In genomic region chr19:19458110-19458816, GRCh38 we compare ENCODE assay signal across 11 cellular contexts. TPM values are rescaled to one million over a fixed set of nuclear protein-coding genes. Genes with fewer than 3 reads are reported as not detected.
DNase-seq lines count a peak whose midpoint lies in the region; ATAC-seq and TF ChIP-seq lines count a peak whose summit lies in the region.
"Had no signal": no experiment of that assay in that cellular context is flagged by ENCODE, and none has a peak within 500 bp of the region (broad histone marks: within the 10 kb centered on the region; RNA-seq: fewer than 3 reads in every experiment).

No MANE protein-coding gene starts in this region.

- no peak overlapping the region for H4K8ac ChIP-seq in trophoblast cell (ENCODE audit: low read depth, low read length)
- H4K8ac ChIP-seq in mesendoderm (ENCODE audit: low read depth, low read length) = no peak overlapping the region

- H3K56ac ChIP-seq in mesendoderm (ENCODE audit: low read length) = no peak overlapping the region

- H4K12ac ChIP-seq in trophoblast cell (ENCODE audit: low read depth, low read length) = no peak overlapping the region

- no CpG with 5 or more reads among the region's 14 CpGs for WGBS in trophoblast cell (ENCODE audit: extremely low coverage, insufficient coverage, insufficient read length)
- WGBS in mesendoderm (ENCODE audit: extremely low coverage, insufficient coverage, low lambda C conversion rate) = no CpG with 5 or more reads among the region's 14 CpGs

- H3K9ac ChIP-seq in colonic mucosa (ENCODE audit: low read depth in 2 of 2, low read length in 2 of 2) (no peak overlapping the region), trophoblast cell (ENCODE audit: low read length) (no peak overlapping the region), mesendoderm (ENCODE audit: low read length) (no peak overlapping the region)

- no peaks in the 10 kb centered on the region for H3K36me3 ChIP-seq in colonic mucosa
- H3K36me3 ChIP-seq in trophoblast cell (ENCODE audit: control insufficient read depth in 1 of 2, insufficient read depth in 2 of 2, low read length in 2 of 2) = peaks cover 4 to 9% of the 10 kb centered on the region in 2 experiments
- no peaks in the 10 kb centered on the region for H3K36me3 ChIP-seq in mesendoderm (ENCODE audit: control insufficient read depth, insufficient read depth, low read length)

- H4K91ac ChIP-seq in trophoblast cell (ENCODE audit: low read depth, low read length) = no peak overlapping the region

- ATAC-seq in GM21381 (IDR thresholded peaks at IDR 0.05; ENCODE audit: unreplicated experiment) = no peak

- H3K79me2 ChIP-seq in trophoblast cell (ENCODE audit: control insufficient read depth, insufficient read depth, low read length, poor library complexity) (peaks cover 29% of the 10 kb centered on the region), mesendoderm (ENCODE audit: control insufficient read depth, insufficient read depth, low read length) (peaks cover 87% of the 10 kb centered on the region)

- no peak for TF ChIP-seq CTCF in colonic mucosa (IDR thresholded peaks at IDR 0.05)

- no peak overlapping the region for H4K5ac ChIP-seq in mesendoderm (ENCODE audit: low read length)

- no peak overlapping the region for H2AFZ ChIP-seq in trophoblast cell (ENCODE audit: insufficient read depth, low read length, poor library complexity)

- H2AK5ac ChIP-seq in trophoblast cell (ENCODE audit: low read length) = no peak overlapping the region
- no peak overlapping the region for H2AK5ac ChIP-seq in mesendoderm (ENCODE audit: low read length)

- H3K9me3 ChIP-seq in colonic mucosa (no peaks in the 10 kb centered on the region), trophoblast cell (ENCODE audit: insufficient read depth, low read depth, low read length) (no peaks in the 10 kb centered on the region)

- H3K27ac ChIP-seq in colonic mucosa (peak overlapping the region; percentile 74), trophoblast cell (ENCODE audit: low read depth, low read length) (no peak overlapping the region), mesendoderm (ENCODE audit: low read depth, low read length) (no peak overlapping the region)

- H3K4ac ChIP-seq in trophoblast cell (ENCODE audit: low read depth, low read length) = peak overlapping the region; percentile 38
- no peak overlapping the region for H3K4ac ChIP-seq in mesendoderm (ENCODE audit: low read depth, low read length)

- no peaks in the 10 kb centered on the region for H3K27me3 ChIP-seq in colonic mucosa
- H3K27me3 ChIP-seq in trophoblast cell (ENCODE audit: insufficient read depth, low read length) = no peaks in the 10 kb centered on the region
- no peaks in the 10 kb centered on the region for H3K27me3 ChIP-seq in mesendoderm (ENCODE audit: insufficient read depth, low read length, poor library complexity)

- no peak overlapping the region for H2BK15ac ChIP-seq in mesendoderm (replicated peaks; ENCODE audit: low read depth)

- H3K18ac ChIP-seq in trophoblast cell (ENCODE audit: low read length) (peak overlapping the region; percentile 25), mesendoderm (ENCODE audit: low read length) (no peak overlapping the region)

- no peak overlapping the region for H3K14ac ChIP-seq in trophoblast cell (ENCODE audit: low read length)

- no peak overlapping the region for H3K23ac ChIP-seq in trophoblast cell (ENCODE audit: low read length)
- no peak overlapping the region for H3K23ac ChIP-seq in mesendoderm (ENCODE audit: low read length)

- H3K4me2 ChIP-seq in trophoblast cell (ENCODE audit: low read length) (no peak overlapping the region), mesendoderm (ENCODE audit: low read length) (no peak overlapping the region)

- DNase-seq in COLO829 (ENCODE audit: low spot score) (peak; percentile 91), NCI-H2171 treated with DMSO at 0.1 percent for 48 hours (lab: John Stamatoyannopoulos, UW) (peak; percentile 37), colonic mucosa (no peak), trophoblast cell (no peak), DMS114 treated with DMSO at 0.1 percent for 48 hours (lab: John Stamatoyannopoulos, UW; ENCODE audit: unreplicated experiment) (no peak), GM03348 (ENCODE audit: low spot score) (no peak), mesendoderm (no peak)
- DNase-seq: mammary epithelial cell, NCI-H1092, SHP77 had no signal

- intact Hi-C loops in colonic mucosa (cut with DNase I) = no loop called here

- H3K4me1 ChIP-seq in colonic mucosa = peaks cover 41% of the 10 kb centered on the region
- peaks cover 43 to 44% of the 10 kb centered on the region in 2 experiments for H3K4me1 ChIP-seq in trophoblast cell (ENCODE audit: control insufficient read depth in 1 of 2, insufficient read depth in 2 of 2, low read length in 2 of 2)
- H3K4me1 ChIP-seq in mesendoderm (ENCODE audit: control insufficient read depth, low read depth, low read length) = peaks cover 28% of the 10 kb centered on the region

- H2BK5ac ChIP-seq in trophoblast cell (ENCODE audit: low read depth, low read length, poor library complexity) (no peak overlapping the region), mesendoderm (ENCODE audit: low read length) (no peak overlapping the region)

- H3K4me3 ChIP-seq in colonic mucosa (no peak overlapping the region), trophoblast cell (ENCODE audit: low read depth, low read length) (no peak overlapping the region), mesendoderm (ENCODE audit: low read length) (no peak overlapping the region)

- H2BK12ac ChIP-seq in trophoblast cell (ENCODE audit: low read length) = no peak overlapping the region

- H2BK120ac ChIP-seq in trophoblast cell (ENCODE audit: insufficient read depth, low read length, poor library complexity) = no peak overlapping the region
- H2BK120ac ChIP-seq in mesendoderm (ENCODE audit: low read depth, low read length) = no peak overlapping the region

- H3K79me1 ChIP-seq in trophoblast cell (ENCODE audit: low read length) (peaks cover 16% of the 10 kb centered on the region), mesendoderm (ENCODE audit: low read length) (peaks cover 40% of the 10 kb centered on the region)

RNA-seq across cellular contexts. Expression of gene GATAD2A, which starts 52.8 kb away (rescaled TPM):
- 100 to 1,000 TPM; 102 to 145 TPM for total RNA-seq in colonic mucosa
- polyA plus RNA-seq in trophoblast cell (2013) = 115 and 116 TPM in 2 replicates
- 125 TPM for polyA plus RNA-seq in mesendoderm (2013, experiment 1 of 2)
- polyA plus RNA-seq in mesendoderm (2013, experiment 2 of 2) = 121 TPM

RNA-seq across cellular contexts. Expression of gene TSSK6, which starts 57.1 kb away (rescaled TPM):
- 1 to 10 TPM; 2.2 to 3.6 TPM for total RNA-seq in colonic mucosa
- polyA plus RNA-seq in trophoblast cell (2013) = 1.1 and 1.4 TPM in 2 replicates
- 0.77 TPM for polyA plus RNA-seq in mesendoderm (2013, experiment 1 of 2)
- 0.67 TPM for polyA plus RNA-seq in mesendoderm (2013, experiment 2 of 2)

RNA-seq across cellular contexts. Expression of gene NDUFA13, which starts 57.8 kb away (rescaled TPM):
- total RNA-seq in colonic mucosa = 100 to 1,000 TPM; 399 to 494 TPM
- polyA plus RNA-seq in trophoblast cell (2013) = 160 and 164 TPM in 2 replicates
- 203 TPM for polyA plus RNA-seq in mesendoderm (2013, experiment 1 of 2)
- 202 TPM for polyA plus RNA-seq in mesendoderm (2013, experiment 2 of 2)

Comparison
In these comparisons a context has a peak if more than half of its experiments do, and no peak if none do; other contexts are left out.
1. DNase-seq: peak in COLO829 (single experiment) and NCI-H2171 treated with DMSO at 0.1 percent for 48 hours (single experiment); none in colonic mucosa (single experiment), trophoblast cell (0 of 2), DMS114 treated with DMSO at 0.1 percent for 48 hours (single experiment), GM03348 (single experiment) and mesendoderm (single experiment).